In genomic region chr16:81545470-81546175, GRCh38 we compare ENCODE assay signal across 2 cellular contexts.
TF ChIP-seq lines count a peak whose summit lies in the region.

No MANE protein-coding gene starts in this region.

TF ChIP-seq in liver, 16 proteins besides CTCF, POLR2A, EP300 and RAD21 (continued from another document):
- TF ChIP-seq REST (IDR thresholded peaks at IDR 0.05) (no peak), TAF1 (conservative IDR thresholded peaks at IDR 0.05) (no peak), YY1 (IDR thresholded peaks at IDR 0.05) (no peak), SP1 (IDR thresholded peaks at IDR 0.05) (no peak), ATF3 (IDR thresholded peaks at IDR 0.05) (no peak), ZBTB33 (IDR thresholded peaks at IDR 0.05) (no peak), FOXA1 (IDR thresholded peaks at IDR 0.05) (no peak), HNF4A (conservative IDR thresholded peaks at IDR 0.05) (no peak)

TF ChIP-seq in HepG2, 621 proteins besides CTCF, POLR2A, EP300 and RAD21 (continued from another document):
- TF ChIP-seq HMGXB3 (CRISPR knock-in tag; IDR thresholded peaks at IDR 0.05; ENCODE audit: borderline replicate concordance) (no peak), PAXIP1 (CRISPR knock-in tag; conservative IDR thresholded peaks at IDR 0.05) (no peak), TFE3 (CRISPR knock-in tag; IDR thresholded peaks at IDR 0.05) (no peak), PCBP2 (optimal IDR thresholded peaks at IDR 0.05; ENCODE audit: low read depth, low read length, poor library complexity, severe bottlenecking) (no peak)
